ENCODE assay signal across 29 cellular contexts in the genomic region with DNA sequence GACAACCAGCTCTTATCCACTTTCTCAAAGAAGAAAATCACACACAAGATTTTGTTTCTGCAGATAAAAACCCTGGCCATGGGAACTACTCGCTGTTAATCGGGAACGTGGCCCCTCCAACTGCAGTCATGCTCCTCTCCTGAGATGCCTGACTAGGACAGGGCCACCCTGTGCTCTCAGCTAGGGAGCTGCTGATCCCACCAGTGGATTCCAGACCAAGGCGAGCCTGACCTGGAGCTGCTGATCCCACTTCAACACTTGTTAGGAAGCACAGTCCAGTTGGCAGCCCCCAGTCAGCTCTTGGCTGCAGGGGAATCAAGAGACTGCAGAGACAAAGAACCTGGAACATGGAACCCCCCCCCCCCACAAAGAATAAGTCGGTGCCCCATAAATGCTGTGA.
"Had no signal": no experiment of that assay in that cellular context is flagged by ENCODE, and none has a peak within 500 bp of the region (broad histone marks: within the 10 kb centered on the region; RNA-seq: fewer than 3 reads in every experiment).

No MANE protein-coding gene starts in this region.

- H3K9me3 ChIP-seq: ascending aorta had no signal

- ATAC-seq: activated CD8-positive, alpha-beta T cell treated with anti-CD3 and anti-CD28 coated beads for 36 hours; activated naive CD8-positive, alpha-beta T cell treated with anti-CD3 and anti-CD28 coated beads, Interleukin-2, amount 50 U/mL, for 24 hours; activated T-cell treated with anti-CD3 and anti-CD28 coated beads, Interleukin-2, amount 50 U/mL, for 4 hours; activated T-cell treated with anti-CD3 and anti-CD28 coated beads, Interleukin-2, amount 50 U/mL, for 72 hours; activated T-helper 17 cell treated with anti-CD3 and anti-CD28 coated beads, Interleukin-2, amount 50 U/mL, for 72 hours had no signal

- DNase-seq: activated B cell treated with CpG ODN at 0.5 μM for 24 hours; activated CD4-positive, alpha-beta memory T cell treated with anti-CD3 and anti-CD28 coated beads for 36 hours; activated CD4-positive, alpha-beta T cell treated with anti-CD3 and anti-CD28 coated beads for 4 hours; activated CD4-positive, alpha-beta T cell treated with anti-CD3 and anti-CD28 coated beads, Interleukin-2, amount 10 ng/mL, durations not matched to agents 24 days and 14 days; activated CD4-positive, alpha-beta T cell treated with anti-CD3 and anti-CD28 coated beads, Interleukin-2, amount 50 U/mL, for 1 hour; activated CD4-positive, alpha-beta T cell treated with anti-CD3 and anti-CD28 coated beads, Interleukin-2, amount 50 U/mL, for 4 hours; activated CD4-positive, CD25-positive, alpha-beta regulatory T cell treated with anti-CD3 and anti-CD28 coated beads, Interleukin-2, amount 50 U/mL, for 72 hours; activated CD8-positive, alpha-beta memory T cell treated with anti-CD3 and anti-CD28 coated beads, Interleukin-2, amount 50 U/mL, for 4 hours; activated CD8-positive, alpha-beta T cell treated with anti-CD3 and anti-CD28 coated beads for 36 hours; activated effector memory CD4-positive, alpha-beta T cell treated with anti-CD3 and anti-CD28 coated beads, Interleukin-2, amount 50 U/mL, for 16 hours; activated naive CD4-positive, alpha-beta T cell treated with anti-CD3 and anti-CD28 coated beads, Interleukin-2, amount 10 ng/mL, durations not matched to agents 7 days and 5 days; activated naive CD4-positive, alpha-beta T cell treated with Interleukin-2 at 50 U/mL for 16 hours; activated naive CD8-positive, alpha-beta T cell treated with anti-CD3 and anti-CD28 coated beads, Interleukin-2, amount 10 ng/mL, durations not matched to agents 7 days and 5 days; activated naive CD8-positive, alpha-beta T cell treated with anti-CD3 and anti-CD28 coated beads, Interleukin-2, amount 50 U/mL, for 24 hours; activated T-cell treated with anti-CD3 and anti-CD28 coated beads for 4 hours; activated T-cell treated with anti-CD3 and anti-CD28 coated beads, Interleukin-2, amount 50 U/mL, for 1 hour; activated T-cell treated with anti-CD3 and anti-CD28 coated beads, Interleukin-2, amount 50 U/mL, for 4 hours; activated T-cell treated with anti-CD3 and anti-CD28 coated beads, Interleukin-2, amount 50 U/mL, for 72 hours; amygdala; anterior cingulate cortex; caudate nucleus; cerebellar nuclear complex; T-helper 1 cell; T-helper 2 cell; T-helper 9 cell had no signal

- H3K27ac ChIP-seq: ascending aorta, cardiac muscle cell, VCaP had no signal

- H3K27me3 ChIP-seq: ascending aorta, cardiac muscle cell had no signal

- H3K4me3 ChIP-seq: ascending aorta, cardiac muscle cell had no signal

- H3K4me1 ChIP-seq: ascending aorta had no signal

- H3K36me3 ChIP-seq: ascending aorta, cardiac muscle cell had no signal
